Comparison of ENCODE assay signal across 21 cellular contexts in genomic region chr22:46196268-46196667, GRCh38. TPM values are rescaled to one million over a fixed set of nuclear protein-coding genes. Genes with fewer than 3 reads are reported as not detected.
DNase-seq lines count a peak whose midpoint lies in the region; ATAC-seq, FAIRE-seq and TF ChIP-seq lines count a peak whose summit lies in the region.
"Had no signal": no experiment of that assay in that cellular context is flagged by ENCODE, and none has a peak within 500 bp of the region (broad histone marks: within the 10 kb centered on the region; RNA-seq: fewer than 3 reads in every experiment).

No MANE protein-coding gene starts in this region.

- no peak overlapping the region for H3K9ac ChIP-seq in kidney (ENCODE audit: low read length in 2 of 2)

- H3K9me2 ChIP-seq in OCI-LY7 (ENCODE audit: insufficient read depth, low read length): no peaks in the 10 kb centered on the region

- no TSS peak for BruUV-seq in OCI-LY7 (replicated peaks; lab: Mats Ljungman, UMichigan)

- H3K27ac ChIP-seq in C4-2B: peak overlapping the region; percentile 20; the same call in 1 of the 2 replicates
- peak overlapping the region in 2 of 5 donors; percentile 31 to 55 for H3K27ac ChIP-seq in adrenal gland
- H3K27ac ChIP-seq in kidney (ENCODE audit: low read depth in 2 of 2, low read length in 2 of 2): peak overlapping the region; percentile 51 to 62
- peak overlapping the region; percentile 37 for H3K27ac ChIP-seq in psoas muscle
- H3K27ac ChIP-seq in SJCRH30: no peak overlapping the region
- no peak overlapping the region for H3K27ac ChIP-seq in left lung
- H3K27ac ChIP-seq in OCI-LY7 (ENCODE audit: low read depth, low read length, poor library complexity, severe bottlenecking): no peak overlapping the region
- H3K27ac ChIP-seq: body of pancreas, epithelial cell of prostate, HL-60, SJSA1 had no signal

- peak; percentile 89 to 96 (median 94) for ATAC-seq in psoas muscle
- ATAC-seq in left lung: no peak
- no peak for ATAC-seq in GM19397 (IDR thresholded peaks at IDR 0.05; ENCODE audit: unreplicated experiment)
- ATAC-seq: activated CD8-positive, alpha-beta T cell treated with anti-CD3 and anti-CD28 coated beads for 36 hours; activated T-cell treated with anti-CD3 and anti-CD28 coated beads, Interleukin-2, amount 50 U/mL, for 72 hours; body of pancreas; HCT116 had no signal

- TF ChIP-seq CTCF in C4-2B (conservative IDR thresholded peaks at IDR 0.05): no peak
- TF ChIP-seq CTCF in adrenal gland (IDR thresholded peaks at IDR 0.05): no peak
- no peak for TF ChIP-seq CTCF in kidney (IDR thresholded peaks at IDR 0.05; ENCODE audit: borderline replicate concordance, extremely low read depth, insufficient read depth)
- TF ChIP-seq CTCF in psoas muscle (IDR thresholded peaks at IDR 0.05): no peak
- TF ChIP-seq CTCF in left lung (IDR thresholded peaks at IDR 0.05): no peak
- no peak for TF ChIP-seq CTCF in OCI-LY7 (conservative IDR thresholded peaks at IDR 0.05; ENCODE audit: low read length)

- H3K4me1 ChIP-seq in adrenal gland (replicated peaks in 1 of 2) (peaks cover 0 to under 1% of the 10 kb centered on the region in 2 donors), kidney (ENCODE audit: control insufficient read depth in 1 of 2, insufficient read depth in 1 of 2, low read depth in 1 of 2, low read length in 2 of 2) (peaks cover 6 to 10% of the 10 kb centered on the region in 2 donors), psoas muscle (peaks cover 14% of the 10 kb centered on the region), SJCRH30 (peaks cover 2% of the 10 kb centered on the region; the same call in 1 of the 2 replicates), left lung (no peaks in the 10 kb centered on the region), OCI-LY7 (ENCODE audit: insufficient read depth, low read length, poor library complexity, severe bottlenecking) (no peaks in the 10 kb centered on the region)
- H3K4me1 ChIP-seq: body of pancreas, SJSA1 had no signal

- 73 to 82% (median 79%) methylated on average over 5 to 8 of the region's 8 CpGs for WGBS in adrenal gland, 4 donors
- 35 to 50% (median 45%) methylated on average over 8 of the region's 8 CpGs for WGBS in psoas muscle, 3 donors

- TF ChIP-seq POLR2A in adrenal gland (IDR thresholded peaks at IDR 0.05): no peak

- CTCF ChIA-PET in OCI-LY7 (lab: Charles Lee; ENCODE audit: unreplicated experiment): no interaction called here

- FAIRE-seq in kidney (lab: Jason Lieb, UNC): no peak

- DNase-seq in adrenal gland (peak; percentile 38 to 68 (median 63)), kidney (no peak), psoas muscle (peak; percentile 54 to 89), SJCRH30 (no peak), left lung (no peak), OCI-LY7 (ENCODE audit: low spot score) (no peak)
- DNase-seq: activated B cell treated with CpG ODN at 0.5 μM for 24 hours; activated CD8-positive, alpha-beta T cell treated with anti-CD3 and anti-CD28 coated beads for 36 hours; activated T-cell treated with anti-CD3 and anti-CD28 coated beads, Interleukin-2, amount 50 U/mL, for 72 hours; foreskin melanocyte; NCI-H2029; NCI-H524 treated with DMSO at 0.1 percent for 48 hours; stimulated activated naive CD4-positive, alpha-beta T cell; trophoblast cell had no signal

- H3K9me3 ChIP-seq in adrenal gland (replicated peaks in 1 of 3) (no peaks in the 10 kb centered on the region), kidney (ENCODE audit: control insufficient read depth in 1 of 2, low read length in 2 of 2) (no peaks in the 10 kb centered on the region), psoas muscle (no peaks in the 10 kb centered on the region), SJCRH30 (replicated peaks) (0 out of 2 replicates have a peak, but pooled peaks cover 2% of the 10 kb centered on the region), left lung (no peaks in the 10 kb centered on the region), OCI-LY7 (ENCODE audit: low read length) (no peaks in the 10 kb centered on the region)
- H3K9me3 ChIP-seq: body of pancreas had no signal

- peaks cover 0 to 22% of the 10 kb centered on the region in 2 donors for H3K36me3 ChIP-seq in adrenal gland (replicated peaks in 1 of 2)
- H3K36me3 ChIP-seq in kidney (ENCODE audit: control insufficient read depth in 1 of 2, insufficient read depth in 2 of 2, low read length in 2 of 2): peaks cover 9 to 16% of the 10 kb centered on the region in 2 donors
- peaks cover 7 to 29% of the 10 kb centered on the region in 2 donors for H3K36me3 ChIP-seq in psoas muscle (ENCODE audit: insufficient read depth in 1 of 2, low read depth in 1 of 2)
- no peaks in the 10 kb centered on the region for H3K36me3 ChIP-seq in SJCRH30
- peaks cover 0 to 28% of the 10 kb centered on the region in 2 donors for H3K36me3 ChIP-seq in left lung
- no peaks in the 10 kb centered on the region for H3K36me3 ChIP-seq in OCI-LY7 (ENCODE audit: insufficient read depth, low read length)
- H3K36me3 ChIP-seq: SJSA1 had no signal

- intact Hi-C loops in adrenal gland (cut with DNase I): no loop called here
- intact Hi-C loops in kidney (cut with DNase I): no loop called here
- intact Hi-C loops in psoas muscle (cut with DNase I): no loop called here
- intact Hi-C loops in left lung (cut with DNase I): no loop called here
- intact Hi-C loops in OCI-LY7 (cut with micrococcal nuclease; ENCODE audit: unreplicated experiment): no loop called here

- H4K20me1 ChIP-seq in OCI-LY7 (ENCODE audit: insufficient read depth, low read length): no peaks in the 10 kb centered on the region

- no peaks in the 10 kb centered on the region for H3K79me2 ChIP-seq in OCI-LY7 (ENCODE audit: insufficient read depth, low read depth, low read length)

- H3K4me2 ChIP-seq in OCI-LY7 (ENCODE audit: low read length): no peak overlapping the region

- POLR2A ChIA-PET in OCI-LY7 (lab: Charles Lee): no interaction called here

- no peak overlapping the region for H3K4me3 ChIP-seq in adrenal gland
- no peak overlapping the region for H3K4me3 ChIP-seq in kidney (ENCODE audit: low read length in 2 of 2)
- no peak overlapping the region for H3K4me3 ChIP-seq in psoas muscle
- H3K4me3 ChIP-seq in SJCRH30: no peak overlapping the region
- no peak overlapping the region for H3K4me3 ChIP-seq in left lung
- H3K4me3 ChIP-seq in OCI-LY7 (ENCODE audit: low read depth, low read length, poor library complexity, severe bottlenecking): no peak overlapping the region
- H3K4me3 ChIP-seq: body of pancreas, SJSA1 had no signal

- no peaks in the 10 kb centered on the region for H3K27me3 ChIP-seq in adrenal gland
- no peaks in the 10 kb centered on the region for H3K27me3 ChIP-seq in psoas muscle (ENCODE audit: insufficient read depth in 3 of 3, low read length in 2 of 3)
- no peaks in the 10 kb centered on the region for H3K27me3 ChIP-seq in SJCRH30
- no peaks in the 10 kb centered on the region for H3K27me3 ChIP-seq in left lung
- H3K27me3 ChIP-seq: body of pancreas, SJSA1 had no signal

- no peak overlapping the region for H2AFZ ChIP-seq in OCI-LY7 (ENCODE audit: low read length)

RNA-seq across cellular contexts. Expression of gene PPARA, which starts 45.9 kb away (rescaled TPM):
- total RNA-seq in adrenal gland (100 to 1,000 TPM in 1 of 8 donors, 10 to 100 TPM in 7; 27.6 to 208 (median 41.7) TPM), kidney (36.8 TPM), psoas muscle (10 to 100 TPM; 37.3 to 55.8 (median 46.2) TPM), left lung (10 to 100 TPM; 19.4 to 22.3 TPM), OCI-LY7 (2022) (10.5 and 16.4 TPM in 2 replicates)
- polyA plus RNA-seq in adrenal gland (10 to 100 TPM in 1 of 3 donors, 1 to 10 TPM in 2; 5.1 to 17.0 (median 8.4) TPM), kidney (ENCODE audit: insufficient read depth, low read depth, low replicate concordance) (15.8 TPM), psoas muscle (10 to 100 TPM; 11.0 to 30.6 (median 12.1) TPM)
- 10.4 and 11.5 TPM in 2 replicates for total RNA-seq in SJCRH30 (2014; rRNA removed; shearing (Covaris generic))
- total RNA-seq in OCI-LY7 (2014; rRNA removed; shearing (Covaris generic)): 0.90 and 3.3 TPM in 2 replicates

RNA-seq across cellular contexts. Expression of gene CDPF1, which starts 53.8 kb away (rescaled TPM):
- total RNA-seq in adrenal gland (10 to 100 TPM; 10.8 to 20.1 (median 13.6) TPM), kidney (10.2 TPM), psoas muscle (1 to 10 TPM; 5.3 to 9.1 (median 8.8) TPM), left lung (1 to 10 TPM; 7.7 to 8.6 TPM), OCI-LY7 (2022) (15.4 and 19.4 TPM in 2 replicates)
- polyA plus RNA-seq in adrenal gland (10 to 100 TPM; 10.2 to 32.9 (median 26.9) TPM), kidney (ENCODE audit: insufficient read depth, low read depth, low replicate concordance) (13.3 TPM), psoas muscle (10 to 100 TPM; 11.2 to 17.8 (median 14.3) TPM)
- 9.0 and 12.1 TPM in 2 replicates for total RNA-seq in SJCRH30 (2014; rRNA removed; shearing (Covaris generic))
- 17.4 and 22.7 TPM in 2 replicates for total RNA-seq in OCI-LY7 (2014; rRNA removed; shearing (Covaris generic))

Comparison
In these comparisons a context has a peak if more than half of its experiments do, and no peak if none do; other contexts are left out.
1. H3K27ac ChIP-seq: peak in C4-2B (single experiment), kidney (2 of 2) and psoas muscle (single experiment); none in SJCRH30 (single experiment), left lung (0 of 2) and OCI-LY7 (single experiment).
2. DNase-seq: peak in adrenal gland (7 of 7) and psoas muscle (2 of 2); none in kidney (single experiment), SJCRH30 (0 of 2), left lung (0 of 2) and OCI-LY7 (single experiment).
3. ATAC-seq: peak in psoas muscle (4 of 4); none in left lung (single experiment) and GM19397 (single experiment).